ENCODE assay signal across 28 cellular contexts in the genomic region with DNA sequence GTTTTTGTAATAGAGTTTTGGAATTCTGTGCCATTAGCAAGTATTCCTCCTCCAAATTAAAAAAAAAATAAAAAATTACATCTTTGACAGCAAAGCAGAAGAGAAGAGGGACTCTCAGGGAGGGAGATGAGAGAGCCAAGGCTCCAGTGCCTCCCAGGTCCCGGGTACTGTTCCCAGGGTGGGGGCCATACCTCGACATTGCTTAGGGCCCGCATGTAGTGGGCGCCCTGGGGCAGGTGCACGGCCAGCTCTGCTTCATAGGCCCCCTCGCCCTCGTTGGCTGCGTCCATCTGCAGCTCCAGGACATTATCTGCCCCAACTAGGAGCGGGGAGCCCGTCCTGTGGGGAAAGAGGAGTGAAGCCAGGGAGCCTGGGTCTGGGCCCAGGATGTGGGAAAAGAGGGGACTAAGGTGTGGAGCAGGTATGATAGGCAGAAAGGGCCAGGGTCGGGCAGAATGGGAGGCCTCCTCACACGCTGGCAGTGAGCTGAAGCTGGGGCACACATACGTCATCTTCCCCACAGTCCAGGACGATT.
"Had no signal": no experiment of that assay in that cellular context is flagged by ENCODE, and none has a peak within 500 bp of the region (broad histone marks: within the 10 kb centered on the region; RNA-seq: fewer than 3 reads in every experiment).

No MANE protein-coding gene starts in this region.

- H3K27ac ChIP-seq: adrenal gland, SJCRH30, VCaP had no signal

- H3K36me3 Mint-ChIP-seq: activated naive CD4-positive, alpha-beta T cell treated with anti-CD3 and anti-CD28 coated beads, Interleukin-2, amount 10 ng/mL, durations not matched to agents 7 days and 5 days; activated naive CD8-positive, alpha-beta T cell treated with anti-CD3 and anti-CD28 coated beads, Interleukin-2, amount 10 ng/mL, durations not matched to agents 7 days and 5 days had no signal

- H3K4me2 ChIP-seq: SK-N-SH had no signal

- H3K4me1 ChIP-seq: adrenal gland had no signal

- H3K36me3 ChIP-seq: adrenal gland, SJCRH30 had no signal

- ATAC-seq: activated CD4-positive, alpha-beta T cell treated with anti-CD3 and anti-CD28 coated beads for 36 hours; activated T-helper 17 cell treated with anti-CD3 and anti-CD28 coated beads, Interleukin-2, amount 50 U/mL, for 72 hours; Panc1 had no signal

- H3K27ac Mint-ChIP-seq: activated CD4-positive, alpha-beta memory T cell treated with anti-CD3 and anti-CD28 coated beads, Interleukin-2, amount 10 ng/mL, durations not matched to agents 7 days and 5 days; activated CD4-positive, alpha-beta T cell treated with anti-CD3 and anti-CD28 coated beads for 36 hours; activated naive CD4-positive, alpha-beta T cell treated with anti-CD3 and anti-CD28 coated beads, Interleukin-2, amount 10 ng/mL, durations not matched to agents 7 days and 5 days; activated naive CD8-positive, alpha-beta T cell treated with anti-CD3 and anti-CD28 coated beads, Interleukin-2, amount 10 ng/mL, durations not matched to agents 7 days and 5 days; activated T-helper 17 cell treated with anti-CD3 and anti-CD28 coated beads, Interleukin-2, amount 50 U/mL, for 72 hours had no signal

- H3K27me3 ChIP-seq: adrenal gland, SJCRH30 had no signal

- H3K9me3 ChIP-seq: adrenal gland, SJCRH30, SK-N-SH had no signal

- H3K4me3 ChIP-seq: adrenal gland, SJCRH30 had no signal

- DNase-seq: activated CD4-positive, alpha-beta memory T cell treated with anti-CD3 and anti-CD28 coated beads, Interleukin-2, amount 10 ng/mL, durations not matched to agents 7 days and 5 days; activated CD4-positive, alpha-beta T cell treated with anti-CD3 and anti-CD28 coated beads for 36 hours; activated CD4-positive, alpha-beta T cell treated with anti-CD3 and anti-CD28 coated beads, Interleukin-2, amount 50 U/mL, for 1 hour; activated gamma-delta T cell; activated naive CD4-positive, alpha-beta T cell treated with anti-CD3 and anti-CD28 coated beads, Interleukin-2, amount 10 ng/mL, durations not matched to agents 7 days and 5 days; activated naive CD8-positive, alpha-beta T cell treated with anti-CD3 and anti-CD28 coated beads, Interleukin-2, amount 10 ng/mL, durations not matched to agents 7 days and 5 days; activated T-cell treated with anti-CD3 and anti-CD28 coated beads for 4 hours; activated T-cell treated with anti-CD3 and anti-CD28 coated beads, Interleukin-2, amount 50 U/mL, for 48 hours; adrenal gland; anterior cingulate cortex; cerebellar nuclear complex; NCI-H1048; NCI-H1417; NCI-H1694; NCI-H2029; NCI-H345; NCI-H510A; NCI-H526 treated with DMSO at 0.1 percent for 48 hours; NK-92 treated with Interleukin-12 subunit alpha and Interleukin-12 subunit beta, amount 100 ng/mL, for 24 hours; OCI-M1; Right ventricle myocardium superior; RPMI8226; SJCRH30; SK-N-SH; T-helper 1 cell had no signal

- H3K9me3 Mint-ChIP-seq: activated CD4-positive, alpha-beta memory T cell treated with anti-CD3 and anti-CD28 coated beads, Interleukin-2, amount 10 ng/mL, durations not matched to agents 7 days and 5 days; activated naive CD4-positive, alpha-beta T cell treated with anti-CD3 and anti-CD28 coated beads, Interleukin-2, amount 10 ng/mL, durations not matched to agents 7 days and 5 days; activated naive CD8-positive, alpha-beta T cell treated with anti-CD3 and anti-CD28 coated beads, Interleukin-2, amount 10 ng/mL, durations not matched to agents 7 days and 5 days; activated T-helper 17 cell treated with anti-CD3 and anti-CD28 coated beads, Interleukin-2, amount 50 U/mL, for 72 hours had no signal

- H3K4me3 Mint-ChIP-seq: activated CD4-positive, alpha-beta memory T cell treated with anti-CD3 and anti-CD28 coated beads, Interleukin-2, amount 10 ng/mL, durations not matched to agents 7 days and 5 days; activated CD4-positive, alpha-beta T cell treated with anti-CD3 and anti-CD28 coated beads for 36 hours; activated naive CD4-positive, alpha-beta T cell treated with anti-CD3 and anti-CD28 coated beads, Interleukin-2, amount 10 ng/mL, durations not matched to agents 7 days and 5 days; activated naive CD8-positive, alpha-beta T cell treated with anti-CD3 and anti-CD28 coated beads, Interleukin-2, amount 10 ng/mL, durations not matched to agents 7 days and 5 days; activated T-helper 17 cell treated with anti-CD3 and anti-CD28 coated beads, Interleukin-2, amount 50 U/mL, for 72 hours had no signal

- H3K4me1 Mint-ChIP-seq: activated CD4-positive, alpha-beta memory T cell treated with anti-CD3 and anti-CD28 coated beads, Interleukin-2, amount 10 ng/mL, durations not matched to agents 7 days and 5 days; activated CD4-positive, alpha-beta T cell treated with anti-CD3 and anti-CD28 coated beads for 36 hours; activated naive CD4-positive, alpha-beta T cell treated with anti-CD3 and anti-CD28 coated beads, Interleukin-2, amount 10 ng/mL, durations not matched to agents 7 days and 5 days; activated naive CD8-positive, alpha-beta T cell treated with anti-CD3 and anti-CD28 coated beads, Interleukin-2, amount 10 ng/mL, durations not matched to agents 7 days and 5 days; activated T-helper 17 cell treated with anti-CD3 and anti-CD28 coated beads, Interleukin-2, amount 50 U/mL, for 72 hours had no signal

- H3K9ac ChIP-seq: SK-N-SH had no signal
